8 cellular contexts compared by ENCODE assay signal in genomic region chr2:241356871-241357260, GRCh38. TPM values are rescaled to one million over a fixed set of nuclear protein-coding genes. Genes with fewer than 3 reads are reported as not detected.
DNase-seq lines count a peak whose midpoint lies in the region; ATAC-seq lines count a peak whose summit lies in the region.

No MANE protein-coding gene starts in this region.

- no peaks in the 10 kb centered on the region for H3K9me3 ChIP-seq in iPS-18a (ENCODE audit: control insufficient read depth, low read depth, low read length)

- H3K36me3 Mint-ChIP-seq in T-helper 2 cell treated with Interferon-gamma antibody and Interleukin-4, amounts not matched to agents 5 μg/mL and 100 μg/mL, for 36 hours (ENCODE audit: low read depth) = peaks cover 17% of the 10 kb centered on the region
- H3K36me3 Mint-ChIP-seq in activated CD4-positive, alpha-beta memory T cell treated with anti-CD3 and anti-CD28 coated beads for 36 hours = peaks cover 13% of the 10 kb centered on the region

- H3K27me3 Mint-ChIP-seq in T-helper 2 cell treated with Interferon-gamma antibody and Interleukin-4, amounts not matched to agents 5 μg/mL and 100 μg/mL, for 36 hours (ENCODE audit: low read depth) = no peaks in the 10 kb centered on the region
- H3K27me3 Mint-ChIP-seq in activated CD4-positive, alpha-beta memory T cell treated with anti-CD3 and anti-CD28 coated beads for 36 hours = no peaks in the 10 kb centered on the region

- no peak for ATAC-seq in HG02588 (IDR thresholded peaks at IDR 0.05; ENCODE audit: unreplicated experiment)

- peak overlapping the region; percentile 83 for H3K4me3 ChIP-seq in iPS-18a (ENCODE audit: low read length)

- H3K4me1 Mint-ChIP-seq in T-helper 2 cell treated with Interferon-gamma antibody and Interleukin-4, amounts not matched to agents 5 μg/mL and 100 μg/mL, for 36 hours (ENCODE audit: low read depth) = peaks cover 21% of the 10 kb centered on the region
- H3K4me1 Mint-ChIP-seq in activated CD4-positive, alpha-beta memory T cell treated with anti-CD3 and anti-CD28 coated beads for 36 hours (ENCODE audit: low read depth) = peaks cover 35% of the 10 kb centered on the region

- no peaks in the 10 kb centered on the region for H3K9me3 Mint-ChIP-seq in T-helper 2 cell treated with Interferon-gamma antibody and Interleukin-4, amounts not matched to agents 5 μg/mL and 100 μg/mL, for 36 hours
- no peaks in the 10 kb centered on the region for H3K9me3 Mint-ChIP-seq in activated CD4-positive, alpha-beta memory T cell treated with anti-CD3 and anti-CD28 coated beads for 36 hours

- intact Hi-C loops in activated CD4-positive, alpha-beta memory T cell treated with anti-CD3 and anti-CD28 coated beads for 36 hours (cut with micrococcal nuclease) = loop anchor here (1.0 to 5.0 kb wide), 7 partner anchors 42 to 790 kb away; partner anchors contain the start of genes D2HGDH, DTYMK, HDLBP and RNPEPL1
- intact Hi-C loops in posterior cingulate gyrus (cut with DNase I) = loop anchor here (5.0 kb wide), 1 partner anchor 40 kb away; the partner anchor contains the start of genes HDLBP and SEPTIN2

- CTCF ChIA-PET in activated CD4-positive, alpha-beta memory T cell treated with anti-CD3 and anti-CD28 coated beads for 36 hours (lab: Charles Lee) = no interaction called here

- POLR2A ChIA-PET in activated CD4-positive, alpha-beta memory T cell treated with anti-CD3 and anti-CD28 coated beads for 36 hours (lab: Charles Lee) = no interaction called here

- peaks cover 26% of the 10 kb centered on the region for H3K36me3 ChIP-seq in iPS-18a (ENCODE audit: control insufficient read depth, low read depth, low read length)

- H3K27ac Mint-ChIP-seq in T-helper 2 cell treated with Interferon-gamma antibody and Interleukin-4, amounts not matched to agents 5 μg/mL and 100 μg/mL, for 36 hours = peak overlapping the region; percentile 23
- no peak overlapping the region for H3K27ac Mint-ChIP-seq in activated CD4-positive, alpha-beta memory T cell treated with anti-CD3 and anti-CD28 coated beads for 36 hours

- H3K4me3 Mint-ChIP-seq in T-helper 2 cell treated with Interferon-gamma antibody and Interleukin-4, amounts not matched to agents 5 μg/mL and 100 μg/mL, for 36 hours = peak overlapping the region; percentile 86
- peak overlapping the region; percentile 75 for H3K4me3 Mint-ChIP-seq in activated CD4-positive, alpha-beta memory T cell treated with anti-CD3 and anti-CD28 coated beads for 36 hours

- H3K27ac ChIP-seq in iPS-18a (ENCODE audit: low read length) = no peak overlapping the region
- peak overlapping the region; percentile 75 for H3K27ac ChIP-seq in substantia nigra (ENCODE audit: low read depth, low read length, poor library complexity, severe bottlenecking)

- peak overlapping the region; percentile 68 for H3K9ac ChIP-seq in iPS-18a (ENCODE audit: low read length)

- peaks cover 19% of the 10 kb centered on the region for H3K4me1 ChIP-seq in iPS-18a (ENCODE audit: control insufficient read depth, low read depth, low read length)

- no peaks in the 10 kb centered on the region for H3K27me3 ChIP-seq in iPS-18a (ENCODE audit: control insufficient read depth, insufficient read depth, low read length)

- DNase-seq in T-helper 2 cell treated with Interferon-gamma antibody and Interleukin-4, amounts not matched to agents 5 μg/mL and 100 μg/mL, for 36 hours (ENCODE audit: low spot score) = no peak
- DNase-seq in T-helper 2 cell (no peak), substantia nigra (lab: John Stamatoyannopoulos, UW) (no peak), posterior cingulate gyrus (no peak), NCI-H1092 (lab: John Stamatoyannopoulos, UW) (no peak)
- DNase-seq in activated CD4-positive, alpha-beta memory T cell treated with anti-CD3 and anti-CD28 coated beads for 36 hours = no peak

RNA-seq across cellular contexts. Expression of gene FARP2, which starts 0.8 kb away (rescaled TPM):
- total RNA-seq in activated CD4-positive, alpha-beta memory T cell treated with anti-CD3 and anti-CD28 coated beads for 36 hours = 10 to 100 TPM; 25.1 to 29.5 TPM

RNA-seq across cellular contexts. Expression of gene SEPTIN2, which starts 41.1 kb away (rescaled TPM):
- total RNA-seq in activated CD4-positive, alpha-beta memory T cell treated with anti-CD3 and anti-CD28 coated beads for 36 hours = 100 to 1,000 TPM; 255 to 261 TPM

RNA-seq across cellular contexts. Expression of gene HDLBP, which starts 41.4 kb away (rescaled TPM):
- 100 to 1,000 TPM; 243 to 251 TPM for total RNA-seq in activated CD4-positive, alpha-beta memory T cell treated with anti-CD3 and anti-CD28 coated beads for 36 hours
